ENCODE assay signal across 24 cellular contexts in genomic region chr19:29504454-29504853, GRCh38. TPM values are rescaled to one million over a fixed set of nuclear protein-coding genes. Genes with fewer than 3 reads are reported as not detected.
"Had no signal": no experiment of that assay in that cellular context is flagged by ENCODE, and none has a peak within 500 bp of the region (broad histone marks: within the 10 kb centered on the region; RNA-seq: fewer than 3 reads in every experiment).

No MANE protein-coding gene starts in this region.

- H3K9me3 ChIP-seq: colonic mucosa, heart right ventricle, ovary, right lobe of liver, thoracic aorta, upper lobe of right lung had no signal

- DNase-seq: activated B cell treated with CpG ODN at 0.5 μM for 24 hours; activated CD4-positive, alpha-beta memory T cell treated with anti-CD3 and anti-CD28 coated beads for 36 hours; activated CD4-positive, alpha-beta T cell treated with anti-CD3 and anti-CD28 coated beads for 4 hours; activated naive CD4-positive, alpha-beta T cell; activated naive CD8-positive, alpha-beta T cell treated with anti-CD3 and anti-CD28 coated beads for 36 hours; activated T-cell treated with anti-CD3 and anti-CD28 coated beads for 4 hours; amniotic stem cell; colonic mucosa; heart right ventricle; left colon; stimulated activated CD4-positive, alpha-beta T cell treated with anti-CD3 and anti-CD28 coated beads, Interleukin-4, amount 100 ng/mL, for 1 hour; stimulated activated naive CD8-positive, alpha-beta T cell treated with anti-CD3 and anti-CD28 coated beads, Interleukin-15, amount 100 ng/mL, for 72 hours; T-helper 9 cell; upper lobe of right lung had no signal

- H3K27ac ChIP-seq: cardiac muscle cell, colonic mucosa, heart right ventricle, ovary, right lobe of liver, SK-N-MC, thoracic aorta, upper lobe of right lung had no signal

- H3K36me3 ChIP-seq: cardiac muscle cell, colonic mucosa, heart right ventricle, ovary, right lobe of liver, thoracic aorta, upper lobe of right lung had no signal

- H3K27me3 ChIP-seq: cardiac muscle cell, colonic mucosa, ovary, right lobe of liver, upper lobe of right lung had no signal

- H3K4me3 ChIP-seq: cardiac muscle cell, colonic mucosa, heart right ventricle, lung, ovary, right lobe of liver, SK-N-MC, smooth muscle cell, thoracic aorta, upper lobe of right lung had no signal

- ATAC-seq: left colon; right lobe of liver; stimulated activated naive CD8-positive, alpha-beta T cell treated with anti-CD3 and anti-CD28 coated beads, Interleukin-15, amount 100 ng/mL, for 72 hours; upper lobe of right lung had no signal

- H3K4me1 ChIP-seq: colonic mucosa, heart right ventricle, right lobe of liver, upper lobe of right lung had no signal

RNA-seq across cellular contexts. Expression of gene VSTM2B, which starts 21.3 kb away (rescaled TPM):
- total RNA-seq: activated B cell treated with CpG ODN at 0.5 μM for 24 hours; activated CD4-positive, alpha-beta memory T cell treated with anti-CD3 and anti-CD28 coated beads for 36 hours; activated naive CD8-positive, alpha-beta T cell treated with anti-CD3 and anti-CD28 coated beads for 36 hours; activated T-helper 1 cell treated with anti-CD3 and anti-CD28 coated beads, Interleukin-12 subunit alpha, Interleukin-12 subunit beta, Interleukin-2, Interleukin-4 antibody, amounts not matched to agents 30 ng/mL and 10 ng/mL and 1 ng/mL, durations not matched to agents 14 hours and 24 hours and 36 hours; colonic mucosa; heart right ventricle; left colon; lung; mesothelial cell of epicardium; pulmonary artery endothelial cell; right lobe of liver; smooth muscle cell; thoracic aorta; upper lobe of right lung had no signal
